ENCODE assay signal across 10 cellular contexts in the genomic region with DNA sequence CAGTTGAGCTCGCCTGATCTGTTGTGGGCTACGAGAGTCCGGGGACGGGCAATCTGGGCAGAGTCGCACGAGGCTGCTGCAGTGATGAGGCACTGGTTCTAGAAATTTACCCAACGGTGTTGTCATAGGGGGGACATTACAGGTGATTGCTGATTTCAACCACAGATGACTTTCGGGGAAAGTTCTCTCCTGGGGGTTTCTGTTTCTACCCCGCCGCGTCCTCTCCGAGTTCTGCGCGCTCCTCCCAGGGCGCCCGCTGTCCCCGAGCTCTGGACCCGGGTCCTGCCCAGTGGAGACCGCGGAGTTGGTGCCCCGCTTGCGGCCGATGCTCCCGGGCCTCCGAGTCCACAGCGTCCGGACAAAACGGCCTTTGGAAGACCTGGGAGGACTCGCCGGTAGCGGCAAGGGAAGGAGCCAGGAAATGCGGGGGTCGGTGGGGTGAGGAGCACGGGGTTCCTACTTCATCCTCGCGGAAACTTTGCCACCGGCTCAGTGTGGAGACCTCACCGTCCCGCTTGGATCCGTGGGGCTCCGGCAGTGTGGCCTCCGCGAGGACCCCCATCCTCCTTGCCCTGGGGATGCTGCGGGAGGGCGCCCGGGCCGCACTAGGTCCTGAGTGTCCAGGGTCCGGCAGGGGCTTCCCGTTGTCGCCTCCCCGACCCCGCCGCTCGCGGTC. TPM values are rescaled to one million over a fixed set of nuclear protein-coding genes. Genes with fewer than 3 reads are reported as not detected.
A peak's percentile ranks its signal among the peaks of the same experiment; 100 is the strongest.
DNase-seq lines count a peak whose midpoint lies in the region; FAIRE-seq and TF ChIP-seq lines count a peak whose summit lies in the region.
"Had no signal": no experiment of that assay in that cellular context is flagged by ENCODE, and none has a peak within 500 bp of the region (broad histone marks: within the 10 kb centered on the region; RNA-seq: fewer than 3 reads in every experiment).

No MANE protein-coding gene starts in this region.

- H3K4me2 ChIP-seq in keratinocyte (ENCODE audit: control insufficient read depth, extremely low read depth, insufficient read depth, low read depth, low read length): peak overlapping the region; percentile 56
- H3K4me2 ChIP-seq in smooth muscle cell: peak overlapping the region; percentile 54

- H3K9ac ChIP-seq in HUES6 (ENCODE audit: low read length) (no peak overlapping the region), keratinocyte (ENCODE audit: control insufficient read depth, extremely low read depth, insufficient read depth, low read length) (no peak overlapping the region), smooth muscle cell (ENCODE audit: low read depth) (no peak overlapping the region)

- no peak for TF ChIP-seq CTCF in astrocyte of the cerebellum (IDR thresholded peaks at IDR 0.05; ENCODE audit: low read depth, low read length, missing control alignments)
- TF ChIP-seq CTCF in keratinocyte (optimal IDR thresholded peaks at IDR 0.05 in 1 of 3, IDR thresholded peaks at IDR 0.05 in 1 of 3, conservative IDR thresholded peaks at IDR 0.05 in 1 of 3; ENCODE audit: extremely low read depth in 1 of 3, insufficient read depth in 2 of 3, low read length in 3 of 3): no peak
- no peak for TF ChIP-seq CTCF in smooth muscle cell (IDR thresholded peaks at IDR 0.05; ENCODE audit: borderline replicate concordance, insufficient read depth, poor library complexity, severe bottlenecking)

- H3K9me3 ChIP-seq in HUES6 (ENCODE audit: control insufficient read depth, insufficient read depth, low read depth, low read length) (no peaks in the 10 kb centered on the region), keratinocyte (ENCODE audit: control insufficient read depth, low read depth, low read length) (no peaks in the 10 kb centered on the region), smooth muscle cell (replicated peaks; ENCODE audit: low read depth) (no peaks in the 10 kb centered on the region)
- H3K9me3 ChIP-seq: vagina had no signal

- peaks cover 98% of the 10 kb centered on the region for H3K27me3 ChIP-seq in HUES6 (ENCODE audit: control insufficient read depth, insufficient read depth, low read length)
- H3K27me3 ChIP-seq in keratinocyte (ENCODE audit: control insufficient read depth, extremely low read depth, insufficient read depth, low read length): peaks cover 63% of the 10 kb centered on the region
- H3K27me3 ChIP-seq in smooth muscle cell (ENCODE audit: low read depth): peaks cover 100% of the 10 kb centered on the region

- H2AFZ ChIP-seq in keratinocyte (ENCODE audit: control insufficient read depth, low read length) (peak overlapping the region; percentile 15), smooth muscle cell (ENCODE audit: low read depth) (no peak overlapping the region)

- H3K36me3 ChIP-seq in HUES6 (ENCODE audit: control insufficient read depth, insufficient read depth, low read length) (no peaks in the 10 kb centered on the region), keratinocyte (ENCODE audit: control insufficient read depth in 2 of 2, extremely low read depth in 1 of 2, insufficient read depth in 2 of 2, low read length in 2 of 2) (no peaks in the 10 kb centered on the region), smooth muscle cell (ENCODE audit: low read depth) (no peaks in the 10 kb centered on the region)
- H3K36me3 ChIP-seq: vagina had no signal

- H3K4me1 ChIP-seq in HUES6 (ENCODE audit: control insufficient read depth, insufficient read depth, low read length) (no peaks in the 10 kb centered on the region; the same call in 1 of the 2 replicates), keratinocyte (ENCODE audit: control insufficient read depth, extremely low read depth, insufficient read depth, low read length) (peaks cover 3% of the 10 kb centered on the region), smooth muscle cell (ENCODE audit: low read depth) (peaks cover 3% of the 10 kb centered on the region)

- no peaks in the 10 kb centered on the region for H3F3A ChIP-seq in smooth muscle cell (ENCODE audit: low read depth)

- DNase-seq in astrocyte of the cerebellum (ENCODE audit: low read depth) (no peak), keratinocyte (ENCODE audit: low read depth, low spot score) (no peak), smooth muscle cell (lab: John Stamatoyannopoulos, UW; ENCODE audit: unreplicated experiment) (no peak), OCI-M2 (lab: John Stamatoyannopoulos, UW; ENCODE audit: unreplicated experiment) (no peak), NCI-H1694 treated with DMSO at 0.1 percent for 48 hours (lab: John Stamatoyannopoulos, UW) (no peak), NCI-H2107 (lab: John Stamatoyannopoulos, UW) (no peak)
- DNase-seq: hippocampal formation had no signal

- no peak overlapping the region for H3K27ac ChIP-seq in HUES6 (ENCODE audit: low read depth, low read length)
- no peak overlapping the region for H3K27ac ChIP-seq in keratinocyte (ENCODE audit: control insufficient read depth, insufficient read depth, low read length)
- H3K27ac ChIP-seq in smooth muscle cell (ENCODE audit: low read depth): no peak overlapping the region
- H3K27ac ChIP-seq: HL-60, vagina had no signal

- in situ Hi-C loops in astrocyte of the cerebellum (cut with HindIII; ENCODE audit: low sequenced_read_pairs): no loop called here

- no peaks in the 10 kb centered on the region for H3K9me1 ChIP-seq in keratinocyte (ENCODE audit: control insufficient read depth, extremely low read depth, insufficient read depth, low read length)

- no peak for FAIRE-seq in keratinocyte (lab: Jason Lieb, UNC)

- 7% methylated on average over 52 of the region's 55 CpGs for WGBS in smooth muscle cell (ENCODE audit: low lambda C conversion rate)

- no peaks in the 10 kb centered on the region for H3K79me2 ChIP-seq in keratinocyte (ENCODE audit: control insufficient read depth, insufficient read depth, low read length)
- no peaks in the 10 kb centered on the region for H3K79me2 ChIP-seq in smooth muscle cell (ENCODE audit: low read depth)

- H3K4me3 ChIP-seq in HUES6 (ENCODE audit: low read depth, low read length) (peak overlapping the region; percentile 52), astrocyte of the cerebellum (ENCODE audit: low read depth, low read length) (peak overlapping the region; percentile 6), keratinocyte (ENCODE audit: control insufficient read depth in 2 of 3, extremely low read depth in 1 of 3, insufficient read depth in 2 of 3, low read depth in 1 of 3, low read length in 3 of 3) (peak overlapping the region; percentile 21 to 56 (median 22)), smooth muscle cell (no peak overlapping the region)

- H4K20me1 ChIP-seq in keratinocyte (ENCODE audit: control insufficient read depth, extremely low read depth, insufficient read depth, low read length) (no peaks in the 10 kb centered on the region), smooth muscle cell (ENCODE audit: low read depth) (no peaks in the 10 kb centered on the region)

- dilution Hi-C loops in keratinocyte (cut with MboI; ENCODE audit: extremely low pct_ligation_motif_present, low sequenced_read_pairs): no loop called here

RNA-seq across cellular contexts. Expression of a gene that starts 12.3 kb away (rescaled TPM):
- polyA plus RNA-seq in keratinocyte: 6.9 to 12.2 TPM (median 8.5 TPM) in 3 replicates
- polyA plus RNA-seq in keratinocyte (2011; ENCODE audit: low read depth): 20.1 TPM
- 11.2 and 13.4 TPM in 2 replicates for polyA plus RNA-seq in keratinocyte (2011; cell fraction: cytosol; rRNA removed)
- 51.6 and 62.6 TPM in 2 replicates for polyA plus RNA-seq in keratinocyte (2011; cell fraction: nucleus; rRNA removed)
- polyA plus RNA-seq in keratinocyte (2012; ENCODE audit: low replicate concordance): 11.4 and 56.6 TPM in 2 replicates
- polyA minus RNA-seq in keratinocyte: 4.7 to 8.5 TPM (median 7.5 TPM) in 3 replicates
- 7.3 TPM for polyA minus RNA-seq in keratinocyte (2011; cell fraction: cytosol; rRNA and poly(A)+ RNA removed)
- 9.9 and 10.6 TPM in 2 replicates for polyA minus RNA-seq in keratinocyte (2011; cell fraction: nucleus; rRNA and poly(A)+ RNA removed)
- 1.4 and 3.6 TPM in 2 replicates for total RNA-seq in smooth muscle cell
- 0.23 and 0.85 TPM in 2 replicates for polyA plus RNA-seq in smooth muscle cell

RNA-seq across cellular contexts. Expression of a gene that starts 31.3 kb away (rescaled TPM):
- polyA plus RNA-seq in keratinocyte: 7.4 to 16.6 TPM (median 9.8 TPM) in 3 replicates
- 2.2 TPM for polyA plus RNA-seq in keratinocyte (2011; ENCODE audit: low read depth)
- 4.7 and 5.0 TPM in 2 replicates for polyA plus RNA-seq in keratinocyte (2011; cell fraction: cytosol; rRNA removed)
- 13.0 and 15.6 TPM in 2 replicates for polyA plus RNA-seq in keratinocyte (2011; cell fraction: nucleus; rRNA removed)
- 2.4 and 8.6 TPM in 2 replicates for polyA plus RNA-seq in keratinocyte (2012; ENCODE audit: low replicate concordance)
- 10.1 to 21.3 TPM (median 18.9 TPM) in 3 replicates for polyA minus RNA-seq in keratinocyte
- polyA minus RNA-seq in keratinocyte (2011; cell fraction: cytosol; rRNA and poly(A)+ RNA removed): 12.5 TPM
- 11.2 and 11.3 TPM in 2 replicates for polyA minus RNA-seq in keratinocyte (2011; cell fraction: nucleus; rRNA and poly(A)+ RNA removed)
- total RNA-seq in smooth muscle cell: 6.0 and 11.7 TPM in 2 replicates
- 2.4 and 3.4 TPM in 2 replicates for polyA plus RNA-seq in smooth muscle cell
